Comparison of ENCODE assay signal across 8 cellular contexts in genomic region chr1:52632732-52633290, GRCh38. TPM values are rescaled to one million over a fixed set of nuclear protein-coding genes. Genes with fewer than 3 reads are reported as not detected.
A peak's percentile ranks its signal among the peaks of the same experiment; 100 is the strongest.
DNase-seq lines count a peak whose midpoint lies in the region; ATAC-seq and TF ChIP-seq lines count a peak whose summit lies in the region.

SHISAL2A (plus strand) TSS chr1:52633168; CDS start chr1:52633494, 326 bp downstream.

- H3K27ac ChIP-seq in colonic mucosa: peak within 1 kb of the TSS; percentile 40
- no peak within 1 kb of the TSS for H3K27ac ChIP-seq in mesenchymal stem cell (ENCODE audit: low read length, poor library complexity, severe bottlenecking)

- ATAC-seq in stimulated activated effector memory CD8-positive, alpha-beta T cell treated with anti-CD3 and anti-CD28 coated beads, Interleukin-12 subunit alpha, Interleukin-12 subunit beta, amount 100 ng/mL, for 72 hours: peak; percentile 56
- no peak for ATAC-seq in GM18511 (IDR thresholded peaks at IDR 0.05; ENCODE audit: unreplicated experiment)

- H3K27ac Mint-ChIP-seq in stimulated activated effector memory CD8-positive, alpha-beta T cell treated with anti-CD3 and anti-CD28 coated beads, Interleukin-12 subunit alpha, Interleukin-12 subunit beta, amount 100 ng/mL, for 72 hours: peak within 1 kb of the TSS; percentile 86

- H3K27me3 ChIP-seq in colonic mucosa (peaks cover 23% of the 10 kb centered on the region), mesenchymal stem cell (ENCODE audit: control insufficient read depth in 1 of 2, insufficient read depth in 1 of 2, low read length in 2 of 2) (peaks cover 26 to 69% of the 10 kb centered on the region in 2 experiments)

- H3K4me1 Mint-ChIP-seq in stimulated activated effector memory CD8-positive, alpha-beta T cell treated with anti-CD3 and anti-CD28 coated beads, Interleukin-12 subunit alpha, Interleukin-12 subunit beta, amount 100 ng/mL, for 72 hours: peaks cover 78% of the 10 kb centered on the region

- H3K36me3 Mint-ChIP-seq in stimulated activated effector memory CD8-positive, alpha-beta T cell treated with anti-CD3 and anti-CD28 coated beads, Interleukin-12 subunit alpha, Interleukin-12 subunit beta, amount 100 ng/mL, for 72 hours: peaks cover 10% of the 10 kb centered on the region

- 31% methylated on average over 23 of the region's 53 CpGs for WGBS in mesenchymal stem cell

- peak within 1 kb of the TSS in 1 of 2 experiments; percentile 35 for H3K14ac ChIP-seq in mesenchymal stem cell (ENCODE audit: low read length in 2 of 2)

- peak within 1 kb of the TSS; percentile 54 for H2AFZ ChIP-seq in mesenchymal stem cell (ENCODE audit: low read depth, low read length)

- no peaks in the 10 kb centered on the region for H3K79me1 ChIP-seq in mesenchymal stem cell (replicated peaks; ENCODE audit: low read length, poor library complexity, severe bottlenecking)

- H2AK5ac ChIP-seq in mesenchymal stem cell (ENCODE audit: low read length, severe bottlenecking): no peak within 1 kb of the TSS

- peak within 1 kb of the TSS; percentile 74 for H4K91ac ChIP-seq in mesenchymal stem cell (ENCODE audit: low read length)

- DNase-seq in NCI-H2029 (lab: John Stamatoyannopoulos, UW) (peak; percentile 39), NCI-H2029 treated with DMSO at 0.1 percent for 48 hours (lab: John Stamatoyannopoulos, UW) (no peak), colonic mucosa (peak; percentile 24), mesenchymal stem cell (no peak), hippocampal formation (lab: John Stamatoyannopoulos, UW) (no peak)
- peak; percentile 62 for DNase-seq in activated CD4-positive, CD25-positive, alpha-beta regulatory T cell treated with anti-CD3 and anti-CD28 coated beads, Interleukin-2, amount 50 U/mL, for 72 hours
- peak; percentile 36 to 77 for DNase-seq in stimulated activated effector memory CD8-positive, alpha-beta T cell treated with anti-CD3 and anti-CD28 coated beads, Interleukin-12 subunit alpha, Interleukin-12 subunit beta, amount 100 ng/mL, for 72 hours (ENCODE audit: low spot score in 2 of 2)

- peak within 1 kb of the TSS; percentile 74 for H3K4me3 Mint-ChIP-seq in stimulated activated effector memory CD8-positive, alpha-beta T cell treated with anti-CD3 and anti-CD28 coated beads, Interleukin-12 subunit alpha, Interleukin-12 subunit beta, amount 100 ng/mL, for 72 hours

- H3K9ac ChIP-seq in colonic mucosa (ENCODE audit: low read depth in 2 of 2, low read length in 2 of 2) (peak within 1 kb of the TSS; percentile 12 to 32), mesenchymal stem cell (ENCODE audit: low read length) (no peak within 1 kb of the TSS)

- no peak within 1 kb of the TSS for H2BK5ac ChIP-seq in mesenchymal stem cell (ENCODE audit: low read depth, low read length, poor library complexity, severe bottlenecking)

- H3K18ac ChIP-seq in mesenchymal stem cell (ENCODE audit: low read depth in 1 of 2, low read length in 2 of 2): peak within 1 kb of the TSS; percentile 16 to 94

- peak within 1 kb of the TSS in 1 of 2 experiments; percentile 29 for H3K4ac ChIP-seq in mesenchymal stem cell (ENCODE audit: low read depth in 1 of 2, low read length in 2 of 2)

- H2BK12ac ChIP-seq in mesenchymal stem cell (ENCODE audit: low read length in 2 of 2): peak within 1 kb of the TSS in 1 of 2 experiments; percentile 29

- H3K4me3 ChIP-seq in colonic mucosa: peak within 1 kb of the TSS; percentile 40
- H3K4me3 ChIP-seq in mesenchymal stem cell (ENCODE audit: insufficient read depth in 1 of 2, low read depth in 1 of 2, low read length in 2 of 2): peak within 1 kb of the TSS; percentile 37 to 47

- peak within 1 kb of the TSS; percentile 47 for H4K8ac ChIP-seq in mesenchymal stem cell (ENCODE audit: low read length)

- intact Hi-C loops in colonic mucosa (cut with DNase I): no loop called here

- H2BK120ac ChIP-seq in mesenchymal stem cell (ENCODE audit: low read depth, low read length): no peak within 1 kb of the TSS

- peak within 1 kb of the TSS; percentile 3 for H2BK15ac ChIP-seq in mesenchymal stem cell (ENCODE audit: low read depth, poor library complexity, severe bottlenecking)

- H3K4me2 ChIP-seq in mesenchymal stem cell (ENCODE audit: low read length, poor library complexity, severe bottlenecking): peak within 1 kb of the TSS; percentile 88

- no peaks in the 10 kb centered on the region for H3K9me3 ChIP-seq in colonic mucosa
- no peaks in the 10 kb centered on the region for H3K9me3 ChIP-seq in mesenchymal stem cell (ENCODE audit: control insufficient read depth, low read length)

- H3K23ac ChIP-seq in mesenchymal stem cell (ENCODE audit: low read length in 2 of 2): peak within 1 kb of the TSS; percentile 10 to 75

- no peaks in the 10 kb centered on the region for H3K9me3 Mint-ChIP-seq in stimulated activated effector memory CD8-positive, alpha-beta T cell treated with anti-CD3 and anti-CD28 coated beads, Interleukin-12 subunit alpha, Interleukin-12 subunit beta, amount 100 ng/mL, for 72 hours

- H3K36me3 ChIP-seq in colonic mucosa (no peaks in the 10 kb centered on the region), mesenchymal stem cell (ENCODE audit: control insufficient read depth in 1 of 2, insufficient read depth in 2 of 2, low read depth in 1 of 2, low read length in 2 of 2) (no peaks in the 10 kb centered on the region)

- no peak for TF ChIP-seq CTCF in colonic mucosa (IDR thresholded peaks at IDR 0.05)

- H3K4me1 ChIP-seq in colonic mucosa (no peaks in the 10 kb centered on the region), mesenchymal stem cell (ENCODE audit: control insufficient read depth, insufficient read depth, low read depth, low read length) (peaks cover 19% of the 10 kb centered on the region)

RNA-seq across cellular contexts. Expression of gene SHISAL2A, which starts in this region (rescaled TPM):
- under 1 TPM in 1 of 2 donors, not detected in 1; 0.22 TPM for total RNA-seq in colonic mucosa
- not detected for polyA plus RNA-seq in mesenchymal stem cell (2013, experiment 1 of 2)
- not detected for polyA plus RNA-seq in mesenchymal stem cell (2013, experiment 2 of 2)

Comparison
In these comparisons a context has a peak if more than half of its experiments do, and no peak if none do; other contexts are left out.
1. DNase-seq: peak in NCI-H2029 (single experiment), activated CD4-positive, CD25-positive, alpha-beta regulatory T cell treated with anti-CD3 and anti-CD28 coated beads, Interleukin-2, amount 50 U/mL, for 72 hours (single experiment) and stimulated activated effector memory CD8-positive, alpha-beta T cell treated with anti-CD3 and anti-CD28 coated beads, Interleukin-12 subunit alpha, Interleukin-12 subunit beta, amount 100 ng/mL, for 72 hours (2 of 2); none in NCI-H2029 treated with DMSO at 0.1 percent for 48 hours (single experiment), mesenchymal stem cell (single experiment) and hippocampal formation (0 of 2).
2. Peak in DNase-seq, H3K4me3 ChIP-seq, H3K27ac ChIP-seq and H3K9ac ChIP-seq in colonic mucosa; RNA of the gene not detected or under 1 TPM.